Comparison of ENCODE assay signal across 1 cellular context in genomic region chr12:131434208-131435125, GRCh38.
TF ChIP-seq lines count a peak whose summit lies in the region.

No MANE protein-coding gene starts in this region.

TF ChIP-seq in K562, 482 proteins besides CTCF, POLR2A, EP300 and RAD21 (continued from another document):
- TF ChIP-seq ZNF318 (IDR thresholded peaks at IDR 0.05; ENCODE audit: borderline replicate concordance in 1 of 2, low read depth in 1 of 2) (0 out of 4 replicates have a peak, but pooled peaks of 1 of the 2 experiments have one; percentile 28), MYNN (IDR thresholded peaks at IDR 0.05) (no peak), MYNN (CRISPR knock-in tag; IDR thresholded peaks at IDR 0.05) (no peak), ZNF395 (CRISPR knock-in tag; IDR thresholded peaks at IDR 0.05) (no peak), TCF7 (IDR thresholded peaks at IDR 0.05; ENCODE audit: borderline replicate concordance) (peak; percentile 72; the same call in 1 of the 2 replicates), ZNF282 (CRISPR knock-in tag; IDR thresholded peaks at IDR 0.05) (no peak), LCOR (CRISPR knock-in tag; IDR thresholded peaks at IDR 0.05) (peak; percentile 37; the same call in 1 of the 2 replicates), ETS2 (tag; IDR thresholded peaks at IDR 0.05; ENCODE audit: borderline replicate concordance, poor library complexity, severe bottlenecking) (no peak), SMARCE1 (IDR thresholded peaks at IDR 0.05) (peak; percentile 43; the same call in 1 of the 2 replicates), EGR1 (conservative IDR thresholded peaks at IDR 0.05) (no peak)
